8 cellular contexts compared by ENCODE assay signal in genomic region chr1:150875197-150876110, GRCh38. TPM values are rescaled to one million over a fixed set of nuclear protein-coding genes. Genes with fewer than 3 reads are reported as not detected.
DNase-seq lines count a peak whose midpoint lies in the region; ATAC-seq, FAIRE-seq and TF ChIP-seq lines count a peak whose summit lies in the region.

No MANE protein-coding gene starts in this region.

- peaks cover 20% of the 10 kb centered on the region for H3K4me1 ChIP-seq in CD8-positive, alpha-beta T cell (ENCODE audit: insufficient read depth, low read length)
- H3K4me1 ChIP-seq in HUES64 (ENCODE audit: insufficient read depth, low read length) = peaks cover 11% of the 10 kb centered on the region
- peaks cover 9% of the 10 kb centered on the region for H3K4me1 ChIP-seq in astrocyte (ENCODE audit: insufficient read depth, low read length)

- H3K27me3 Mint-ChIP-seq in CD8-positive, alpha-beta T cell (ENCODE audit: low read depth) = no peaks in the 10 kb centered on the region
- H3K27me3 Mint-ChIP-seq in astrocyte (ENCODE audit: low read depth, unreplicated experiment) = no peaks in the 10 kb centered on the region

- POLR2A ChIA-PET in CD8-positive, alpha-beta T cell (lab: Charles Lee) = interaction anchor here (0.6 to 1.0 kb wide), 2 partner anchors 32 to 50 kb away, joined by 3 to 5 read pairs; no protein-coding TSS in a partner anchor

- H3K36me3 Mint-ChIP-seq in CD8-positive, alpha-beta T cell = peaks cover 22% of the 10 kb centered on the region
- peaks cover 5% of the 10 kb centered on the region for H3K36me3 Mint-ChIP-seq in astrocyte (ENCODE audit: low read depth, unreplicated experiment)
- peaks cover 40% of the 10 kb centered on the region for H3K36me3 Mint-ChIP-seq in stimulated activated effector memory CD8-positive, alpha-beta T cell treated with anti-CD3 and anti-CD28 coated beads, Interleukin-12 subunit alpha, Interleukin-12 subunit beta, amount 100 ng/mL, for 72 hours

- ATAC-seq in CD8-positive, alpha-beta T cell = no peak
- ATAC-seq in stimulated activated effector memory CD8-positive, alpha-beta T cell treated with anti-CD3 and anti-CD28 coated beads, Interleukin-12 subunit alpha, Interleukin-12 subunit beta, amount 100 ng/mL, for 72 hours = no peak
- ATAC-seq in HG03565 (IDR thresholded peaks at IDR 0.05; ENCODE audit: unreplicated experiment) = no peak

- CTCF ChIA-PET in CD8-positive, alpha-beta T cell (lab: Charles Lee) = interaction anchor here (1.8 kb wide), 1 partner anchor 47 kb away, joined by 5 read pairs; no protein-coding TSS in a partner anchor

- H3K9ac ChIP-seq in HUES64 (ENCODE audit: low read depth, low read length) (peak overlapping the region; percentile 76), astrocyte (ENCODE audit: low read length) (peak overlapping the region; percentile 89)

- intact Hi-C loops in CD8-positive, alpha-beta T cell (cut with DNase I, micrococcal nuclease) = loop anchor here (1.0 to 5.0 kb wide), 10 partner anchors 51 to 737 kb away; partner anchors contain the start of genes GOLPH3L (in 2 of the 2), SETDB1 (in 2 of the 2), ENSA (in 1 of the 2) and LYSMD1 (in 1 of the 2)

- H4K20me1 ChIP-seq in astrocyte (ENCODE audit: insufficient read depth, low read length) = peaks cover 29% of the 10 kb centered on the region

- H3K4me2 ChIP-seq in astrocyte (ENCODE audit: low read length) = peak overlapping the region; percentile 90

- H3K4me3 Mint-ChIP-seq in CD8-positive, alpha-beta T cell = peak overlapping the region; percentile 89
- H3K4me3 Mint-ChIP-seq in astrocyte (ENCODE audit: unreplicated experiment) = peak overlapping the region; percentile 89
- H3K4me3 Mint-ChIP-seq in stimulated activated effector memory CD8-positive, alpha-beta T cell treated with anti-CD3 and anti-CD28 coated beads, Interleukin-12 subunit alpha, Interleukin-12 subunit beta, amount 100 ng/mL, for 72 hours = peak overlapping the region; percentile 73

- H3K27ac ChIP-seq in CD8-positive, alpha-beta T cell (ENCODE audit: low read depth, low read length) = peak overlapping the region; percentile 61
- H3K27ac ChIP-seq in HUES64 (ENCODE audit: low read depth, low read length) (peak overlapping the region; percentile 84), astrocyte (ENCODE audit: low read depth, low read length) (peak overlapping the region; percentile 76)

- peaks cover 34% of the 10 kb centered on the region for H3K4me1 Mint-ChIP-seq in CD8-positive, alpha-beta T cell (ENCODE audit: low read depth)
- peaks cover 10% of the 10 kb centered on the region for H3K4me1 Mint-ChIP-seq in astrocyte (ENCODE audit: low read depth, unreplicated experiment)
- peaks cover 11% of the 10 kb centered on the region for H3K4me1 Mint-ChIP-seq in stimulated activated effector memory CD8-positive, alpha-beta T cell treated with anti-CD3 and anti-CD28 coated beads, Interleukin-12 subunit alpha, Interleukin-12 subunit beta, amount 100 ng/mL, for 72 hours

- TF ChIP-seq CTCF in CD8-positive, alpha-beta T cell (IDR thresholded peaks at IDR 0.05) = no peak
- TF ChIP-seq CTCF in astrocyte (IDR thresholded peaks at IDR 0.05; ENCODE audit: insufficient read depth, low read depth, low read length) = no peak

- no peaks in the 10 kb centered on the region for H3K27me3 ChIP-seq in CD8-positive, alpha-beta T cell (ENCODE audit: insufficient read depth, low read length)
- H3K27me3 ChIP-seq in HUES64 (ENCODE audit: insufficient read depth, low read length) = no peaks in the 10 kb centered on the region
- no peaks in the 10 kb centered on the region for H3K27me3 ChIP-seq in astrocyte (ENCODE audit: insufficient read depth, low read length)

- no peaks in the 10 kb centered on the region for H3K9me3 ChIP-seq in CD8-positive, alpha-beta T cell (ENCODE audit: low read length)
- H3K9me3 ChIP-seq in HUES64 (ENCODE audit: insufficient read depth, low read depth, low read length) (no peaks in the 10 kb centered on the region), astrocyte (ENCODE audit: insufficient read depth, low read depth, low read length) (no peaks in the 10 kb centered on the region)

- peaks cover 49% of the 10 kb centered on the region for H3K79me2 ChIP-seq in astrocyte (ENCODE audit: insufficient read depth, low read length)

- H3K27ac Mint-ChIP-seq in CD8-positive, alpha-beta T cell = peak overlapping the region; percentile 93
- peak overlapping the region; percentile 60 for H3K27ac Mint-ChIP-seq in astrocyte (ENCODE audit: unreplicated experiment)
- peak overlapping the region; percentile 79 for H3K27ac Mint-ChIP-seq in stimulated activated effector memory CD8-positive, alpha-beta T cell treated with anti-CD3 and anti-CD28 coated beads, Interleukin-12 subunit alpha, Interleukin-12 subunit beta, amount 100 ng/mL, for 72 hours

- H3K4me3 ChIP-seq in CD8-positive, alpha-beta T cell (ENCODE audit: low read depth, low read length) = peak overlapping the region; percentile 97
- H3K4me3 ChIP-seq in HUES64 (ENCODE audit: low read length) = peak overlapping the region; percentile 92
- peak overlapping the region; percentile 90 for H3K4me3 ChIP-seq in astrocyte (ENCODE audit: insufficient read depth, low read depth, low read length)

- peak overlapping the region; percentile 58 for H2AFZ ChIP-seq in astrocyte (ENCODE audit: low read depth, low read length)

- H3K9me3 Mint-ChIP-seq in CD8-positive, alpha-beta T cell = no peaks in the 10 kb centered on the region
- H3K9me3 Mint-ChIP-seq in astrocyte (ENCODE audit: unreplicated experiment) = no peaks in the 10 kb centered on the region
- H3K9me3 Mint-ChIP-seq in stimulated activated effector memory CD8-positive, alpha-beta T cell treated with anti-CD3 and anti-CD28 coated beads, Interleukin-12 subunit alpha, Interleukin-12 subunit beta, amount 100 ng/mL, for 72 hours = no peaks in the 10 kb centered on the region

- FAIRE-seq in astrocyte (lab: Jason Lieb, UNC) = no peak

- no peaks in the 10 kb centered on the region for H3K36me3 ChIP-seq in CD8-positive, alpha-beta T cell (ENCODE audit: insufficient read depth, low read length)
- H3K36me3 ChIP-seq in HUES64 (ENCODE audit: insufficient read depth, low read length) (peaks cover 9% of the 10 kb centered on the region; the same call in 1 of the 2 replicates), astrocyte (ENCODE audit: insufficient read depth, low read length) (peaks cover 4% of the 10 kb centered on the region)

- DNase-seq in CD8-positive, alpha-beta T cell = no peak
- DNase-seq in astrocyte (ENCODE audit: low read depth) = no peak
- DNase-seq in iPS-NIHi7 (ENCODE audit: extremely low spot score) = peak; percentile 28
- DNase-seq in stimulated activated effector memory CD8-positive, alpha-beta T cell treated with anti-CD3 and anti-CD28 coated beads, Interleukin-12 subunit alpha, Interleukin-12 subunit beta, amount 100 ng/mL, for 72 hours (ENCODE audit: low spot score in 2 of 2) = peak in 1 of 2 donors; percentile 57
- no peak for DNase-seq in NCI-H2171 treated with DMSO at 0.1 percent for 48 hours (lab: John Stamatoyannopoulos, UW)
- DNase-seq in stimulated activated CD4-positive, alpha-beta T cell treated with anti-CD3 and anti-CD28 coated beads, Interleukin-1b, Interleukin-23, amount 100 ng/mL, for 48 hours = no peak

- WGBS in HUES64 = 33% methylated on average over 7 of the region's 17 CpGs

RNA-seq across cellular contexts. Expression of gene ARNT, which starts 0.9 kb away (rescaled TPM):
- total RNA-seq in CD8-positive, alpha-beta T cell = 10 to 100 TPM; 22.3 to 23.1 TPM
- polyA plus RNA-seq in HUES64 (2013, experiment 1 of 2) = 15.4 TPM
- 20.8 TPM for polyA plus RNA-seq in HUES64 (2013, experiment 2 of 2)
- 24.1 and 25.8 TPM in 2 replicates for total RNA-seq in astrocyte

RNA-seq across cellular contexts. Expression of gene CTXND2, which starts 11.5 kb away (rescaled TPM):
- total RNA-seq in CD8-positive, alpha-beta T cell = not detected
- not detected for polyA plus RNA-seq in HUES64 (2013, experiment 1 of 2)
- not detected for polyA plus RNA-seq in HUES64 (2013, experiment 2 of 2)
- not detected in 2 replicates for total RNA-seq in astrocyte

RNA-seq across cellular contexts. Expression of gene SETDB1, which starts 50.7 kb away (rescaled TPM):
- total RNA-seq in CD8-positive, alpha-beta T cell = 10 to 100 TPM; 44.1 to 47.4 TPM
- polyA plus RNA-seq in HUES64 (2013, experiment 1 of 2) = 28.2 TPM
- 32.1 TPM for polyA plus RNA-seq in HUES64 (2013, experiment 2 of 2)
- 28.4 and 30.0 TPM in 2 replicates for total RNA-seq in astrocyte
